Comparison of ENCODE assay signal across 1 cellular context in the genomic region with DNA sequence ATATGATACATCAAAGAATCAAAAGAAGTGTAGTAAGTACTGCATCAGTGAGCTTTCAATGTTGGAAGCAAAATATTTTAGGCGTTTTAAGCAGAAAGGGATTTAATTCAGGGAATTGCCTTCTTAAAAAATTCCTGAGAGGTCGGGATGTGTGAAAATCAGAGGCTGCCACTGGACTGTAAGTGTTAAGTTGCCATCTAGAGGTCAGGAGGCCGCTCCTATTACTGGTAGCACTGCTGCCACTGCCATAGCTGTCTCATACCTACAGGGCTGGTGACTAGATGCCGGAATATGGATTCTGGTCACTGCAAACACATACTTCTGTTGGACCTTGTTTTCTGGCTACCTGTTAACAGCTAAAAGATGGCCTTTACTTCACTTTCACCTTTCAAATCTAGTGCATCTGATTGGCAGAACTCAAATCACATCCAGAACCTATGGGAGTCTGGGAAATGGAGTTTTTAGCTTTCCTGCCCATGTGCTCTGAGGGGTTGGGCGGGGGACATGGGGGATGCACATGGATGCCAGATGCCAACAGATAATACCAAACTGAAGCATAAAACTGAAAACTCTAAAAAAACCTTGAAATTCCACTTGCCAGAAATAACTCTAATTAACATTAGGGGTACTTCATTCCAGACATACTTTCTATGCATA.
TF ChIP-seq lines count a peak whose summit lies in the region.

No MANE protein-coding gene starts in this region.

TF ChIP-seq in GM23338, 12 proteins besides CTCF, POLR2A, EP300 and RAD21:
- TF ChIP-seq ETS1 (IDR thresholded peaks at IDR 0.05) (0 out of 2 replicates have a peak, but pooled peaks have one; percentile 14), ZNF331 (CRISPR knock-in tag; IDR thresholded peaks at IDR 0.05; ENCODE audit: low read depth) (no peak), ZNF114 (CRISPR knock-in tag; IDR thresholded peaks at IDR 0.05) (no peak), CREB1 (CRISPR knock-in tag; IDR thresholded peaks at IDR 0.05; ENCODE audit: low read depth) (no peak)
